ENCODE assay signal across 1 cellular context in genomic region chr3:12262173-12262572, GRCh38. TPM values are rescaled to one million over a fixed set of nuclear protein-coding genes. Genes with fewer than 3 reads are reported as not detected.
"Had no signal": no experiment of that assay in that cellular context is flagged by ENCODE, and none has a peak within 500 bp of the region (broad histone marks: within the 10 kb centered on the region; RNA-seq: fewer than 3 reads in every experiment).

No MANE protein-coding gene starts in this region.

RNA-seq across cellular contexts. Expression of gene PPARG, which starts 26.7 kb away (rescaled TPM):
- total RNA-seq: H1 had no signal
